8 cellular contexts compared by ENCODE assay signal in genomic region chr6:14743465-14744211, GRCh38.
DNase-seq lines count a peak whose midpoint lies in the region; TF ChIP-seq lines count a peak whose summit lies in the region.

No MANE protein-coding gene starts in this region.

- H3K9me3 Mint-ChIP-seq in CD4-positive, alpha-beta memory T cell: no peaks in the 10 kb centered on the region
- peaks cover 24% of the 10 kb centered on the region for H3K9me3 Mint-ChIP-seq in activated T-helper 2 cell treated with anti-CD3 and anti-CD28 coated beads, Interferon-gamma antibody, Interleukin-2, Interleukin-4, amounts not matched to agents 10 μg/mL and 5 μg/mL and 100 μg/mL, durations not matched to agents 14 hours and 24 hours and 36 hours

- H3K4me3 Mint-ChIP-seq in CD4-positive, alpha-beta memory T cell: peak overlapping the region in 7 of 8 donors; percentile 1 to 29 (median 10)
- H3K4me3 Mint-ChIP-seq in activated T-helper 2 cell treated with anti-CD3 and anti-CD28 coated beads, Interferon-gamma antibody, Interleukin-2, Interleukin-4, amounts not matched to agents 10 μg/mL and 5 μg/mL and 100 μg/mL, durations not matched to agents 14 hours and 24 hours and 36 hours (ENCODE audit: low read depth): peak overlapping the region; percentile 61

- POLR2A ChIA-PET in CD4-positive, alpha-beta memory T cell (lab: Charles Lee; ENCODE audit: partially characterized antibody): interaction anchor here (0.6 to 1.8 kb wide), 3 partner anchors 9 to 18 kb away, joined by 3 to 6 read pairs (median 4); no protein-coding TSS in a partner anchor

- H3K36me3 Mint-ChIP-seq in CD4-positive, alpha-beta memory T cell: no peaks in the 10 kb centered on the region
- H3K36me3 Mint-ChIP-seq in activated T-helper 2 cell treated with anti-CD3 and anti-CD28 coated beads, Interferon-gamma antibody, Interleukin-2, Interleukin-4, amounts not matched to agents 10 μg/mL and 5 μg/mL and 100 μg/mL, durations not matched to agents 14 hours and 24 hours and 36 hours (ENCODE audit: low read depth): peaks cover 27% of the 10 kb centered on the region

- peaks cover 12 to 18% (median 14%) of the 10 kb centered on the region in 4 donors for H3K4me1 Mint-ChIP-seq in CD4-positive, alpha-beta memory T cell
- H3K4me1 Mint-ChIP-seq in activated T-helper 2 cell treated with anti-CD3 and anti-CD28 coated beads, Interferon-gamma antibody, Interleukin-2, Interleukin-4, amounts not matched to agents 10 μg/mL and 5 μg/mL and 100 μg/mL, durations not matched to agents 14 hours and 24 hours and 36 hours (ENCODE audit: low read depth): peaks cover 79% of the 10 kb centered on the region

- no peak for TF ChIP-seq CTCF in left ventricle myocardium inferior (IDR thresholded peaks at IDR 0.05; ENCODE audit: borderline replicate concordance)

- no peaks in the 10 kb centered on the region for H3K27me3 ChIP-seq in CD4-positive, alpha-beta memory T cell (ENCODE audit: insufficient read depth, low read length)
- H3K27me3 ChIP-seq in left ventricle myocardium inferior (ENCODE audit: low read depth): no peaks in the 10 kb centered on the region

- no peak overlapping the region for H3K27ac ChIP-seq in CD4-positive, alpha-beta memory T cell (ENCODE audit: low read depth, low read length)
- H3K27ac ChIP-seq in left ventricle myocardium inferior (replicated peaks): no peak overlapping the region

- no peaks in the 10 kb centered on the region for H3K9me3 ChIP-seq in CD4-positive, alpha-beta memory T cell (ENCODE audit: control insufficient read depth in 1 of 2, low read length in 2 of 2)
- peaks cover 4% of the 10 kb centered on the region for H3K9me3 ChIP-seq in left ventricle myocardium inferior (replicated peaks)

- intact Hi-C loops in CD4-positive, alpha-beta memory T cell (cut with micrococcal nuclease): no loop called here
- intact Hi-C loops in activated T-helper 2 cell treated with anti-CD3 and anti-CD28 coated beads, Interferon-gamma antibody, Interleukin-2, Interleukin-4, amounts not matched to agents 10 μg/mL and 5 μg/mL and 100 μg/mL, durations not matched to agents 14 hours and 24 hours and 36 hours (cut with micrococcal nuclease): loop anchor here (1.0 to 2.0 kb wide), 3 partner anchors 8 to 501 kb away; no protein-coding TSS in a partner anchor
- intact Hi-C loops in left ventricle myocardium inferior (cut with micrococcal nuclease): no loop called here

- H3K27me3 Mint-ChIP-seq in CD4-positive, alpha-beta memory T cell: peaks cover 5 to 7% of the 10 kb centered on the region in 2 donors
- no peaks in the 10 kb centered on the region for H3K27me3 Mint-ChIP-seq in activated T-helper 2 cell treated with anti-CD3 and anti-CD28 coated beads, Interferon-gamma antibody, Interleukin-2, Interleukin-4, amounts not matched to agents 10 μg/mL and 5 μg/mL and 100 μg/mL, durations not matched to agents 14 hours and 24 hours and 36 hours (ENCODE audit: low read depth)

- H3K36me3 ChIP-seq in CD4-positive, alpha-beta memory T cell (ENCODE audit: insufficient read depth, low read length): no peaks in the 10 kb centered on the region
- no peaks in the 10 kb centered on the region for H3K36me3 ChIP-seq in left ventricle myocardium inferior

- DNase-seq in CD4-positive, alpha-beta memory T cell: peak in 3 of 5 donors; percentile 28 to 66 (median 29)
- DNase-seq in NOMO-1 treated with dmso at 0.1 percent for 144 hours (lab: John Stamatoyannopoulos, UW; ENCODE audit: unreplicated experiment) (peak; percentile 61), left ventricle myocardium inferior (peak; percentile 29), NCI-H748 (lab: John Stamatoyannopoulos, UW; ENCODE audit: unreplicated experiment) (no peak), GM19238 (ENCODE audit: insufficient read length, low spot score) (no peak), superior temporal gyrus (ENCODE audit: extremely low spot score) (no peak)
- DNase-seq in activated T-helper 2 cell treated with anti-CD3 and anti-CD28 coated beads, Interferon-gamma antibody, Interleukin-2, Interleukin-4, amounts not matched to agents 10 μg/mL and 5 μg/mL and 100 μg/mL, durations not matched to agents 14 hours and 24 hours and 36 hours (ENCODE audit: low spot score): peak; percentile 73
- peak; percentile 92 for DNase-seq in stimulated activated CD4-positive, alpha-beta T cell treated with anti-CD3 and anti-CD28 coated beads, Interleukin-4, amount 100 ng/mL, for 24 hours

- H3K4me1 ChIP-seq in CD4-positive, alpha-beta memory T cell (ENCODE audit: insufficient read depth, low read length): peaks cover 15% of the 10 kb centered on the region
- H3K4me1 ChIP-seq in left ventricle myocardium inferior: peaks cover 5% of the 10 kb centered on the region

- H3K4me3 ChIP-seq in CD4-positive, alpha-beta memory T cell (ENCODE audit: low read length in 2 of 2): no peak overlapping the region
- no peak overlapping the region for H3K4me3 ChIP-seq in left ventricle myocardium inferior

- CTCF ChIA-PET in CD4-positive, alpha-beta memory T cell (lab: Charles Lee; ENCODE audit: partially characterized antibody): no interaction called here

- H3K27ac Mint-ChIP-seq in CD4-positive, alpha-beta memory T cell: peak overlapping the region in 4 of 7 donors; percentile 13 to 84 (median 33)
- H3K27ac Mint-ChIP-seq in activated T-helper 2 cell treated with anti-CD3 and anti-CD28 coated beads, Interferon-gamma antibody, Interleukin-2, Interleukin-4, amounts not matched to agents 10 μg/mL and 5 μg/mL and 100 μg/mL, durations not matched to agents 14 hours and 24 hours and 36 hours: peak overlapping the region; percentile 100

Comparison
In these comparisons a context has a peak if more than half of its experiments do, and no peak if none do; other contexts are left out.
1. DNase-seq: peak in CD4-positive, alpha-beta memory T cell (3 of 5), NOMO-1 treated with dmso at 0.1 percent for 144 hours (single experiment), activated T-helper 2 cell treated with anti-CD3 and anti-CD28 coated beads, Interferon-gamma antibody, Interleukin-2, Interleukin-4, amounts not matched to agents 10 μg/mL and 5 μg/mL and 100 μg/mL, durations not matched to agents 14 hours and 24 hours and 36 hours (single experiment), left ventricle myocardium inferior (single experiment) and stimulated activated CD4-positive, alpha-beta T cell treated with anti-CD3 and anti-CD28 coated beads, Interleukin-4, amount 100 ng/mL, for 24 hours (single experiment); none in NCI-H748 (single experiment), GM19238 (single experiment) and superior temporal gyrus (single experiment).